8 cellular contexts compared by ENCODE assay signal in genomic region chr5:219492-219891, GRCh38. TPM values are rescaled to one million over a fixed set of nuclear protein-coding genes. Genes with fewer than 3 reads are reported as not detected.
DNase-seq lines count a peak whose midpoint lies in the region; ATAC-seq and TF ChIP-seq lines count a peak whose summit lies in the region.

No MANE protein-coding gene starts in this region.

- DNase-seq in activated CD4-positive, CD25-positive, alpha-beta regulatory T cell treated with anti-CD3 and anti-CD28 coated beads, Interleukin-2, amount 50 U/mL, for 72 hours: no peak
- DNase-seq in dedifferentiated amniotic fluid mesenchymal stem cell (ENCODE audit: extremely low spot score): peak; percentile 16
- peak in 1 of 2 donors; percentile 35 for DNase-seq in aorta
- no peak for DNase-seq in DMS153 treated with DMSO at 0.1 percent for 48 hours (lab: John Stamatoyannopoulos, UW; ENCODE audit: unreplicated experiment)

- WGBS in aorta, 2 donors: 15 to 29% methylated on average over 9 of the region's 9 CpGs

- H3K4me1 ChIP-seq in mucosa of stomach (ENCODE audit: control insufficient read depth, insufficient read depth, low read length): no peaks in the 10 kb centered on the region
- no peaks in the 10 kb centered on the region for H3K4me1 ChIP-seq in aorta (ENCODE audit: control insufficient read depth in 1 of 2, insufficient read depth in 2 of 2, low read length in 2 of 2)

- H3K9ac ChIP-seq in mucosa of stomach (ENCODE audit: low read length): peak overlapping the region; percentile 88

- intact Hi-C loops in aorta (cut with DNase I): no loop called here

- H3K36me3 ChIP-seq in mucosa of stomach (ENCODE audit: control insufficient read depth, insufficient read depth, low read length) (no peaks in the 10 kb centered on the region), aorta (ENCODE audit: control insufficient read depth in 1 of 2, insufficient read depth in 2 of 2, low read length in 1 of 2) (peaks cover 0 to under 1% of the 10 kb centered on the region in 2 donors)

- H3K4me3 ChIP-seq in mucosa of stomach (ENCODE audit: low read length) (no peak overlapping the region), aorta (ENCODE audit: low read length in 2 of 2) (peak overlapping the region; percentile 88 to 97)

- peak; percentile 37 to 46 for ATAC-seq in activated CD4-positive, CD25-positive, alpha-beta regulatory T cell treated with anti-CD3 and anti-CD28 coated beads, Interleukin-2, amount 50 U/mL, for 24 hours
- peak; percentile 28 for ATAC-seq in SK-N-SH treated with all-trans-retinoic acid at 6 μM for 48 hours
- ATAC-seq in aorta (ENCODE audit: low FRiP score): peak; percentile 30
- ATAC-seq in HG02884 (IDR thresholded peaks at IDR 0.05; ENCODE audit: unreplicated experiment): no peak

- H3K9me3 ChIP-seq in mucosa of stomach (ENCODE audit: control insufficient read depth, low read length): no peaks in the 10 kb centered on the region
- no peaks in the 10 kb centered on the region for H3K9me3 ChIP-seq in aorta (ENCODE audit: control insufficient read depth, low read length)

- H3K27ac ChIP-seq in aorta (ENCODE audit: low read depth in 1 of 2, low read length in 2 of 2): no peak overlapping the region

- H3K27me3 ChIP-seq in mucosa of stomach (ENCODE audit: control insufficient read depth, insufficient read depth, low read length) (no peaks in the 10 kb centered on the region), aorta (ENCODE audit: control insufficient read depth in 1 of 2, insufficient read depth in 2 of 2, low read length in 1 of 2) (no peaks in the 10 kb centered on the region)

TF ChIP-seq in SK-N-SH treated with all-trans-retinoic acid at 6 μM for 48 hours, 23 proteins besides CTCF, POLR2A, EP300 and RAD21:
- no peak for TF ChIP-seq ZFP3 (CRISPR knock-in tag; IDR thresholded peaks at IDR 0.05)
- TF ChIP-seq CREB5 (CRISPR knock-in tag; IDR thresholded peaks at IDR 0.05; ENCODE audit: low read depth): no peak
- TF ChIP-seq TCF4 (CRISPR knock-in tag; IDR thresholded peaks at IDR 0.05; ENCODE audit: borderline replicate concordance): no peak
- TF ChIP-seq ZNF565 (CRISPR knock-in tag; conservative IDR thresholded peaks at IDR 0.05; ENCODE audit: low read depth): no peak
- TF ChIP-seq ZC3H10 (CRISPR knock-in tag; IDR thresholded peaks at IDR 0.05): no peak
- no peak for TF ChIP-seq OSR1 (CRISPR knock-in tag; IDR thresholded peaks at IDR 0.05)
- no peak for TF ChIP-seq PATZ1 (CRISPR knock-in tag; IDR thresholded peaks at IDR 0.05; ENCODE audit: borderline replicate concordance)
- no peak for TF ChIP-seq TSHZ2 (CRISPR knock-in tag; IDR thresholded peaks at IDR 0.05)

RNA-seq across cellular contexts. Expression of gene SDHA, which starts 1.4 kb away (rescaled TPM):
- total RNA-seq in aorta: 10 to 100 TPM; 73.5 to 89.4 TPM
- 10 to 100 TPM; 61.9 to 76.3 TPM for polyA plus RNA-seq in aorta

RNA-seq across cellular contexts. Expression of gene CCDC127, which starts 1.5 kb away (rescaled TPM):
- 1 to 10 TPM; 5.6 to 6.7 TPM for total RNA-seq in aorta
- polyA plus RNA-seq in aorta: 1 to 10 TPM; 2.1 to 2.9 TPM

RNA-seq across cellular contexts. Expression of gene LRRC14B, which starts 28.2 kb away (rescaled TPM):
- not detected for total RNA-seq in aorta
- not detected for polyA plus RNA-seq in aorta

RNA-seq across cellular contexts. Expression of gene PDCD6, which starts 52.0 kb away (rescaled TPM):
- 10 to 100 TPM; 58.6 to 63.5 TPM for total RNA-seq in aorta
- 10 to 100 TPM; 87.8 to 94.9 TPM for polyA plus RNA-seq in aorta
